In the genomic region with DNA sequence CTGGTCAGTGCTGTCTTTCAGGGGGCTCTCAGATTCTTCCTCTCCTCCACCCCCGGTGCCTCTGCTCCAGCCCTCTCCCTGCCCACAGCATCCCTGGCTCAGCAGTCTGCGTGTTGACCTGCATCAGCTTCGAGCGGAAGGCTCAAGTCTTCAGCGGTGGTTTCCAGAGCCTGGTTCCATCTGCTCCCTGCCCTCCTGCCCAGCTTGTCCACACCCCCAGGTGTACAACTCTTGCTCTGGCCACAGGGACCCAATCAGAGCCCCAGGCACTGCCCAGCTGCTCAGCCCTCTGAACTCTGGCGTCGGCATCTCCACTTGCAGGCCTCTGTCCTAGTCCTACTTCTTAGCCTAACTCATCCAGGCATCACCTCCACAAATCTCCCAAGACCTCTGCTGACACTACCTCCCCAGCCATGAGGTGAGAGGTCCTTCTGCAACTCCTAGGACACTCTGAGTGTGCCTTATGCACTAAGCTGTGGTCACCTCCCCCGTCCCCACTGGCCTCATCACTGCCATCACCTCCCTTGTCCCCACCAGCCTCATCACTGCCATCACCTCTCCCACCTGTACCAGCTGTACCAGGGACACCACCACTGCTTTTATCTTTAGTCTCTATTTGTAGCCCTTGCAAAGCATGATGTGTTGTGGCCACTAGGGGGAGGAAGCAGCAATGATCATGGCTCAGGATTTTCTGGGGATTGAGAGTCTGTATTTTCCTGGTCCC, we compare ENCODE assay signal across 8 cellular contexts.
A peak's percentile ranks its signal among the peaks of the same experiment; 100 is the strongest.
DNase-seq lines count a peak whose midpoint lies in the region; ATAC-seq lines count a peak whose summit lies in the region.

No MANE protein-coding gene starts in this region.

- H3K4me3 ChIP-seq in Jurkat, Clone E6-1 (ENCODE audit: low read length) = no peak overlapping the region

- DNase-seq in NCI-H2081 (lab: John Stamatoyannopoulos, UW) (peak; percentile 38 to 65), NCI-H2081 treated with DMSO at 0.1 percent for 48 hours (lab: John Stamatoyannopoulos, UW) (no peak), SKM-1 treated with dmso at 0.1 percent for 144 hours (lab: John Stamatoyannopoulos, UW; ENCODE audit: unreplicated experiment) (peak; percentile 56), cerebellar cortex (ENCODE audit: low spot score) (peak; percentile 36), left colon (peak in 1 of 2 donors; percentile 45)
- peak; percentile 37 for DNase-seq in Jurkat, Clone E6-1 (ENCODE audit: low read depth, low spot score)
- peak in 4 of 6 experiments; percentile 5 to 57 (median 43) for DNase-seq in stimulated activated naive CD4-positive, alpha-beta T cell (lab: John Stamatoyannopoulos, UW)
- DNase-seq in effector CD8-positive, alpha-beta T cell (lab: John Stamatoyannopoulos, UW) = no peak

- intact Hi-C loops in left colon (cut with DNase I, micrococcal nuclease) = no loop called here

- ATAC-seq in left colon = peak; percentile 77

Comparison
In these comparisons a context has a peak if more than half of its experiments do, and no peak if none do; other contexts are left out.
1. DNase-seq: peak in NCI-H2081 (2 of 2), Jurkat, Clone E6-1 (single experiment), SKM-1 treated with dmso at 0.1 percent for 144 hours (single experiment), cerebellar cortex (single experiment) and stimulated activated naive CD4-positive, alpha-beta T cell (4 of 6); none in NCI-H2081 treated with DMSO at 0.1 percent for 48 hours (single experiment) and effector CD8-positive, alpha-beta T cell (single experiment).